20 cellular contexts compared by ENCODE assay signal in the genomic region with DNA sequence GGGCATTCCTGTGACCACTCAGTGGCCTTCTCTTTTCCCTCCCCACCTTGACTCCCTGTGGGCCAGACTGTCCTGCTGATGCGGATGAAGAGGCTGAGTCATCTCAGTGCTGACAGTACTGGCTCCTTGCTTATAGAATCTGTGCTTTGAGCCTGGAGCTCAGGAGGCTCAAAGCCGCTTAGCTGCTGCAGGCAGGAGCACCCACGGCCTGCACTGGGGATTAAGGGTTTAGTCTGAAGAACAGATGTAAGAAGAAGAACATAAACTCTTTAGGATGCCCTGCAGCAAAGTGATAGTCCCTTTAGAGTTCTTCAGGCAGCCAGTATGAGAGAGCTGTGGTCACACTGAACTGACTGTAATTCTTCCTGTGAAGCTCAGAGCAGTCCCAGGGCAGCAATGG.
"Had no signal": no experiment of that assay in that cellular context is flagged by ENCODE, and none has a peak within 500 bp of the region (broad histone marks: within the 10 kb centered on the region; RNA-seq: fewer than 3 reads in every experiment).

No MANE protein-coding gene starts in this region.

- H3K4me3 ChIP-seq: colonic mucosa, left ventricle myocardium inferior, lower lobe of right lung, prostate gland, right lobe of liver, spleen, upper lobe of left lung, uterus had no signal

- ATAC-seq: foreskin keratinocyte; left cardiac atrium; lower lobe of right lung; natural killer cell treated with Interleukin-12 subunit alpha and Interleukin-12 subunit beta and Interleukin-15 and Interleukin-18, amount 100 ng/mL, for 72 hours; right lobe of liver had no signal

- H3K27ac ChIP-seq: colonic mucosa, foreskin keratinocyte, left ventricle myocardium inferior, lower lobe of right lung, parathyroid adenoma, prostate gland, right lobe of liver, spleen, upper lobe of left lung, uterus had no signal

- H3K79me2 ChIP-seq: parathyroid adenoma had no signal

- H3K27me3 ChIP-seq: colonic mucosa, foreskin keratinocyte, right lobe of liver, spleen, upper lobe of left lung, uterus had no signal

- H3K4me1 ChIP-seq: colonic mucosa, foreskin keratinocyte, left ventricle myocardium inferior, lower lobe of right lung, prostate gland, right lobe of liver, spleen, upper lobe of left lung, uterus had no signal

- DNase-seq: colonic mucosa; dermis blood vessel endothelial cell; erythroblast; foreskin keratinocyte; kidney; left cardiac atrium; left ventricle myocardium inferior; lower lobe of right lung; midbrain; right lobe of liver; spleen; stimulated activated CD4-positive, alpha-beta T cell treated with anti-CD3 and anti-CD28 coated beads, Interleukin-15, amount 100 ng/mL, for 24 hours; stimulated activated CD4-positive, alpha-beta T cell treated with anti-CD3 and anti-CD28 coated beads, Interleukin-1b, Interleukin-23, amount 100 ng/mL, for 48 hours; stimulated activated CD4-positive, alpha-beta T cell treated with anti-CD3 and anti-CD28 coated beads, Interleukin-4, amount 100 ng/mL, for 24 hours; stimulated activated naive B cell treated with anti-CD40 and anti-IgM and Interleukin-4, amounts not matched to agents 10 μg/mL and 1 μg/mL and 100 μg/mL, for 72 hours; upper lobe of left lung; uterus had no signal

- H2AFZ ChIP-seq: parathyroid adenoma had no signal

- H3K9me3 ChIP-seq: colonic mucosa, left ventricle myocardium inferior, lower lobe of right lung, prostate gland, right lobe of liver, upper lobe of left lung, uterus had no signal

- H3K36me3 ChIP-seq: colonic mucosa, left ventricle myocardium inferior, lower lobe of right lung, prostate gland, right lobe of liver, spleen, upper lobe of left lung, uterus had no signal

- H3K9ac ChIP-seq: parathyroid adenoma had no signal
